In the genomic region with DNA sequence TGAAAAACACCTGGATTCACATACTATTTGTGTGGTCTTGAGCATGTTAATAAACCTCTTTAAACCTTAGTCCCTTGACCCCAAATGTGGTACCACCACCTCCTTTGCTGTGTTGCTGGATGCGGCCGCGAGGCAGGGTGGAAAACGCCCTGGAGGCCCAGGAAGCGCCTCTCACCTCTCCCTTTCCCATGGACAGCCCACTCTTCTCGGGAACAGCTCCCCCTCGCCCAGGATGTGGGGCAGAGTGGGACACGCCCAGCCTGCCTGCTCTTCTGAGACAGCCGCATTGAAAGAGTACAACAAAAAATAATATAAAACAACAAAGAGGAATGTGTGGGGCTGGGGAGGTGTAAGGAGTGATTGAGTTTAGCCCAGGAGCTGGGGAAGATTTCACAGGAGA, we compare ENCODE assay signal across 11 cellular contexts.
"Had no signal": no experiment of that assay in that cellular context is flagged by ENCODE, and none has a peak within 500 bp of the region (broad histone marks: within the 10 kb centered on the region; RNA-seq: fewer than 3 reads in every experiment).

No MANE protein-coding gene starts in this region.

- H3K27ac ChIP-seq: testis had no signal

- H3K27me3 ChIP-seq: testis had no signal

- DNase-seq: activated CD4-positive, alpha-beta T cell treated with anti-CD3 and anti-CD28 coated beads for 36 hours; activated CD8-positive, alpha-beta memory T cell treated with anti-CD3 and anti-CD28 coated beads, Interleukin-2, amount 50 U/mL, for 4 hours; activated CD8-positive, alpha-beta T cell treated with anti-CD3 and anti-CD28 coated beads for 36 hours; aorta; mucosa of descending colon; naive thymus-derived CD8-positive, alpha-beta T cell; stimulated activated CD4-positive, alpha-beta T cell treated with anti-CD3 and anti-CD28 coated beads, Interleukin-4, amount 100 ng/mL, for 1 hour; stimulated activated CD8-positive, alpha-beta memory T cell treated with anti-CD3 and anti-CD28 coated beads, Interleukin-4, amount 100 ng/mL, for 48 hours; T1000; testis had no signal

- H3K4me1 ChIP-seq: testis had no signal

- H3K4me3 ChIP-seq: mucosa of descending colon, testis had no signal

- H3K9me3 ChIP-seq: testis had no signal

- FAIRE-seq: frontal cortex had no signal
